In genomic region chr3:81470416-81470978, GRCh38 we compare ENCODE assay signal across 32 cellular contexts.
"Had no signal": no experiment of that assay in that cellular context is flagged by ENCODE, and none has a peak within 500 bp of the region (broad histone marks: within the 10 kb centered on the region; RNA-seq: fewer than 3 reads in every experiment).

No MANE protein-coding gene starts in this region.

- H3K9me3 Mint-ChIP-seq: activated naive CD4-positive, alpha-beta T cell treated with anti-CD3 and anti-CD28 coated beads, Interleukin-2, amount 50 U/mL, for 24 hours; activated naive CD8-positive, alpha-beta T cell treated with anti-CD3 and anti-CD28 coated beads, Interleukin-2, amount 50 U/mL, for 24 hours; activated T-helper 2 cell treated with anti-CD3 and anti-CD28 coated beads, Interferon-gamma antibody, Interleukin-2, Interleukin-4, amounts not matched to agents 10 μg/mL and 5 μg/mL and 100 μg/mL, durations not matched to agents 14 hours and 24 hours and 36 hours; mesothelial cell of epicardium; stimulated activated memory B cell treated with anti-CD40 and anti-IgM and Interleukin-4, amounts not matched to agents 10 μg/mL and 1 μg/mL and 100 μg/mL, for 72 hours; stimulated activated naive CD8-positive, alpha-beta T cell treated with anti-CD3 and anti-CD28 coated beads, Interleukin-15, amount 100 ng/mL, for 72 hours; type B pancreatic cell; WTC11 had no signal

- H3K4me3 ChIP-seq: breast epithelium, esophagus squamous epithelium, heart right ventricle, ovary, prostate gland, sigmoid colon, uterus had no signal

- H3K4me1 Mint-ChIP-seq: activated CD8-positive, alpha-beta memory T cell treated with anti-CD3 and anti-CD28 coated beads, Interleukin-2, amount 10 ng/mL, durations not matched to agents 7 days and 5 days; activated naive CD4-positive, alpha-beta T cell treated with anti-CD3 and anti-CD28 coated beads, Interleukin-2, amount 50 U/mL, for 24 hours; activated naive CD8-positive, alpha-beta T cell treated with anti-CD3 and anti-CD28 coated beads, Interleukin-2, amount 50 U/mL, for 24 hours; stimulated activated memory B cell treated with anti-CD40 and anti-IgM and Interleukin-4, amounts not matched to agents 10 μg/mL and 1 μg/mL and 100 μg/mL, for 72 hours; stimulated activated naive CD8-positive, alpha-beta T cell treated with anti-CD3 and anti-CD28 coated beads, Interleukin-15, amount 100 ng/mL, for 72 hours had no signal

- H3K9me3 ChIP-seq: breast epithelium, esophagus squamous epithelium, heart right ventricle, ovary, prostate gland, sigmoid colon, uterus had no signal

- H3K4me3 Mint-ChIP-seq: activated CD8-positive, alpha-beta memory T cell treated with anti-CD3 and anti-CD28 coated beads, Interleukin-2, amount 10 ng/mL, durations not matched to agents 7 days and 5 days; activated CD8-positive, alpha-beta T cell treated with anti-CD3 and anti-CD28 coated beads, Interleukin-2, amount 10 ng/mL, durations not matched to agents 7 days and 5 days; activated naive CD4-positive, alpha-beta T cell treated with anti-CD3 and anti-CD28 coated beads, Interleukin-2, amount 50 U/mL, for 24 hours; activated naive CD8-positive, alpha-beta T cell treated with anti-CD3 and anti-CD28 coated beads, Interleukin-2, amount 50 U/mL, for 24 hours; mesothelial cell of epicardium; naive thymus-derived CD4-positive, alpha-beta T cell; stimulated activated memory B cell treated with anti-CD40 and anti-IgM and Interleukin-4, amounts not matched to agents 10 μg/mL and 1 μg/mL and 100 μg/mL, for 72 hours; stimulated activated naive CD8-positive, alpha-beta T cell treated with anti-CD3 and anti-CD28 coated beads, Interleukin-15, amount 100 ng/mL, for 72 hours; type B pancreatic cell; WTC11 had no signal

- FAIRE-seq: endometrium, small intestine had no signal

- ATAC-seq: activated CD8-positive, alpha-beta memory T cell treated with anti-CD3 and anti-CD28 coated beads, Interleukin-2, amount 10 ng/mL, durations not matched to agents 7 days and 5 days; activated CD8-positive, alpha-beta T cell treated with anti-CD3 and anti-CD28 coated beads, Interleukin-2, amount 10 ng/mL, durations not matched to agents 7 days and 5 days; activated naive CD8-positive, alpha-beta T cell treated with anti-CD3 and anti-CD28 coated beads, Interleukin-2, amount 50 U/mL, for 24 hours; heart right ventricle; left cardiac atrium; naive thymus-derived CD4-positive, alpha-beta T cell; stimulated activated memory B cell treated with anti-CD40 and anti-IgM and Interleukin-4, amounts not matched to agents 10 μg/mL and 1 μg/mL and 100 μg/mL, for 72 hours; stimulated activated naive CD8-positive, alpha-beta T cell treated with anti-CD3 and anti-CD28 coated beads, Interleukin-15, amount 100 ng/mL, for 72 hours; WTC11 had no signal

- DNase-seq: activated CD4-positive, alpha-beta T cell treated with anti-CD3 and anti-CD28 coated beads for 1 hour; activated CD8-positive, alpha-beta memory T cell treated with anti-CD3 and anti-CD28 coated beads, Interleukin-2, amount 10 ng/mL, durations not matched to agents 7 days and 5 days; activated CD8-positive, alpha-beta T cell treated with anti-CD3 and anti-CD28 coated beads, Interleukin-2, amount 10 ng/mL, durations not matched to agents 7 days and 5 days; activated naive CD8-positive, alpha-beta T cell treated with anti-CD3 and anti-CD28 coated beads, Interleukin-2, amount 50 U/mL, for 24 hours; activated T-cell treated with anti-CD3 and anti-CD28 coated beads, Interleukin-2, amount 50 U/mL, for 48 hours; amygdala; central memory CD4-positive, alpha-beta T cell; esophagus squamous epithelium; foreskin melanocyte; heart right ventricle; left cardiac atrium; mammary epithelial cell; naive thymus-derived CD4-positive, alpha-beta T cell; ovary; sigmoid colon; small intestine; stimulated activated CD4-positive, alpha-beta T cell treated with anti-CD3 and anti-CD28 coated beads, Interleukin-1b, Interleukin-23, amount 100 ng/mL, for 48 hours; stimulated activated CD4-positive, alpha-beta T cell treated with anti-CD3 and anti-CD28 coated beads, Interleukin-4, amount 100 ng/mL, for 4 hours; stimulated activated CD8-positive, alpha-beta memory T cell treated with anti-CD3 and anti-CD28 coated beads, Interleukin-4, amount 100 ng/mL, for 48 hours; stimulated activated naive CD8-positive, alpha-beta T cell treated with anti-CD3 and anti-CD28 coated beads, Interleukin-15, amount 100 ng/mL, for 72 hours; substantia nigra; uterus had no signal

- H3K27me3 Mint-ChIP-seq: activated CD8-positive, alpha-beta memory T cell treated with anti-CD3 and anti-CD28 coated beads, Interleukin-2, amount 10 ng/mL, durations not matched to agents 7 days and 5 days; type B pancreatic cell had no signal

- H3K36me3 ChIP-seq: breast epithelium, esophagus squamous epithelium, heart right ventricle, ovary, prostate gland, sigmoid colon, uterus had no signal

- H3K36me3 Mint-ChIP-seq: activated CD8-positive, alpha-beta memory T cell treated with anti-CD3 and anti-CD28 coated beads, Interleukin-2, amount 10 ng/mL, durations not matched to agents 7 days and 5 days; activated naive CD4-positive, alpha-beta T cell treated with anti-CD3 and anti-CD28 coated beads, Interleukin-2, amount 50 U/mL, for 24 hours; mesothelial cell of epicardium; naive thymus-derived CD4-positive, alpha-beta T cell; stimulated activated memory B cell treated with anti-CD40 and anti-IgM and Interleukin-4, amounts not matched to agents 10 μg/mL and 1 μg/mL and 100 μg/mL, for 72 hours; type B pancreatic cell; WTC11 had no signal

- H3K27ac Mint-ChIP-seq: activated CD8-positive, alpha-beta memory T cell treated with anti-CD3 and anti-CD28 coated beads, Interleukin-2, amount 10 ng/mL, durations not matched to agents 7 days and 5 days; activated CD8-positive, alpha-beta T cell treated with anti-CD3 and anti-CD28 coated beads, Interleukin-2, amount 10 ng/mL, durations not matched to agents 7 days and 5 days; activated naive CD4-positive, alpha-beta T cell treated with anti-CD3 and anti-CD28 coated beads, Interleukin-2, amount 50 U/mL, for 24 hours; activated naive CD8-positive, alpha-beta T cell treated with anti-CD3 and anti-CD28 coated beads, Interleukin-2, amount 50 U/mL, for 24 hours; activated T-helper 2 cell treated with anti-CD3 and anti-CD28 coated beads, Interferon-gamma antibody, Interleukin-2, Interleukin-4, amounts not matched to agents 10 μg/mL and 5 μg/mL and 100 μg/mL, durations not matched to agents 14 hours and 24 hours and 36 hours; mesothelial cell of epicardium; naive thymus-derived CD4-positive, alpha-beta T cell; stimulated activated memory B cell treated with anti-CD40 and anti-IgM and Interleukin-4, amounts not matched to agents 10 μg/mL and 1 μg/mL and 100 μg/mL, for 72 hours; stimulated activated naive CD8-positive, alpha-beta T cell treated with anti-CD3 and anti-CD28 coated beads, Interleukin-15, amount 100 ng/mL, for 72 hours; type B pancreatic cell; WTC11 had no signal

- H3K27ac ChIP-seq: breast epithelium, epithelial cell of prostate, esophagus squamous epithelium, heart right ventricle, ovary, prostate gland, sigmoid colon, uterus had no signal

- H3K4me1 ChIP-seq: breast epithelium, esophagus squamous epithelium, prostate gland, sigmoid colon, uterus had no signal

- H3K27me3 ChIP-seq: breast epithelium, esophagus squamous epithelium, heart right ventricle, ovary, sigmoid colon, uterus had no signal
